ENCODE assay signal across 1 cellular context in genomic region chr20:40920291-40920690, GRCh38.
A peak's percentile ranks its signal among the peaks of the same experiment; 100 is the strongest.
TF ChIP-seq lines count a peak whose summit lies in the region.

No MANE protein-coding gene starts in this region.

TF ChIP-seq in liver, 16 proteins besides CTCF, POLR2A, EP300 and RAD21 (continued from another document):
- no peak for TF ChIP-seq REST (IDR thresholded peaks at IDR 0.05)
- no peak for TF ChIP-seq YY1 (IDR thresholded peaks at IDR 0.05)
- TF ChIP-seq JUND (IDR thresholded peaks at IDR 0.05), result no peak
- peak; percentile 34 for TF ChIP-seq HNF4G (IDR thresholded peaks at IDR 0.05)
